Comparison of ENCODE assay signal across 13 cellular contexts in the genomic region with DNA sequence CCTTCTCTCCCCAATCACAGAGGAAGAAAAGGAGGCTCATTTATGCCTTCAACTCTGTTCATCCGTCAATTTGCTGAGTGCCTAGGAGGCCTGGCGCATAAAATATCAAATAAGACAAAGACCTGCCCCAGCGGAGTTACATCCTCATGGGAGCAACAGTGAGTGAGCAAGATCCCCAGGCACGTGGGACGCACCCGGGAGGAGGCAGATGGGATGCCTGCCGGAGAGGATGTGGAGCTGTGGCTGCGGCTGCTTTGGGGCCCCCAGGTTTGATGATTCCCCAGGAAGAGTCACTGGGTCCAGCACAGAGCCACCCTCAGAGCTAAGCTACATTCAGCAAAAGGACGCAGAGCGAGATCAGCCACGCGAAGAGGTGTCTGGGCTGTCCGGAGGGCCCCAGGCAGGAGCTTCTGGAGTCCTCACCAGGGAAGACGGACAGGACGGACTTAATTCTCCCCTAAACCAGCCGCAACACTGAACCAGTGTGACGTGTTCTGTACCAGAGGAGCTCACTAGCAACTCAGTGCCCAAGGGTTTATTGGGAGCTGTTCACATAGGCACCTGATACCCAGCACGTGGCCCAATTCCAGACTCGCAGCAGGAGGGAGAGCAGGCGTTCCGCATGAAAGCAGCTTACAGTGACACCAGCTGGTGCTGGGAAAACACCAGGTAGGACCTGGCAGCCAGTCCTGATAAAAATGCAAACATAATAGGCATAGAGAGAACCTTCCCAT. TPM values are rescaled to one million over a fixed set of nuclear protein-coding genes. Genes with fewer than 3 reads are reported as not detected.
DNase-seq lines count a peak whose midpoint lies in the region; ATAC-seq and TF ChIP-seq lines count a peak whose summit lies in the region.
"Had no signal": no experiment of that assay in that cellular context is flagged by ENCODE, and none has a peak within 500 bp of the region (broad histone marks: within the 10 kb centered on the region; RNA-seq: fewer than 3 reads in every experiment).

No MANE protein-coding gene starts in this region.

- H3K4me1 ChIP-seq in BLaER1 (peaks cover 52% of the 10 kb centered on the region), Caco-2 (no peaks in the 10 kb centered on the region)
- H3K4me1 ChIP-seq: SJCRH30 had no signal

- H3K9ac ChIP-seq in BLaER1, result no peak overlapping the region

- peaks cover 10% of the 10 kb centered on the region for H3K4me1 Mint-ChIP-seq in Caco-2 (ENCODE audit: low read depth, unreplicated experiment)
- peaks cover 4% of the 10 kb centered on the region for H3K4me1 Mint-ChIP-seq in activated CD4-positive, alpha-beta memory T cell treated with anti-CD3 and anti-CD28 coated beads, Interleukin-2, amount 10 ng/mL, durations not matched to agents 7 days and 5 days

- BruUV-seq in Caco-2 (replicated peaks; lab: Mats Ljungman, UMichigan), result no TSS peak

- H3K4me3 ChIP-seq in BLaER1, result no peak overlapping the region
- no peak overlapping the region for H3K4me3 ChIP-seq in Caco-2 (ENCODE audit: low read depth, low read length)
- H3K4me3 ChIP-seq: heart right ventricle, SJCRH30 had no signal

- H4K20me1 ChIP-seq in BLaER1, result no peaks in the 10 kb centered on the region

- no peak overlapping the region for H3K4me3 Mint-ChIP-seq in Caco-2 (ENCODE audit: unreplicated experiment)
- no peak overlapping the region for H3K4me3 Mint-ChIP-seq in activated CD4-positive, alpha-beta memory T cell treated with anti-CD3 and anti-CD28 coated beads, Interleukin-2, amount 10 ng/mL, durations not matched to agents 7 days and 5 days
- H3K4me3 Mint-ChIP-seq: central memory CD8-positive, alpha-beta T cell; neural crest cell had no signal

- H3K4me2 ChIP-seq in BLaER1, result peak overlapping the region; percentile 60

- no peak overlapping the region for H3K27ac Mint-ChIP-seq in Caco-2 (ENCODE audit: unreplicated experiment)
- no peak overlapping the region for H3K27ac Mint-ChIP-seq in activated CD4-positive, alpha-beta memory T cell treated with anti-CD3 and anti-CD28 coated beads, Interleukin-2, amount 10 ng/mL, durations not matched to agents 7 days and 5 days

- POLR2A ChIA-PET in Caco-2 (lab: Charles Lee), result no interaction called here
- POLR2A ChIA-PET in activated CD4-positive, alpha-beta memory T cell treated with anti-CD3 and anti-CD28 coated beads, Interleukin-2, amount 10 ng/mL, durations not matched to agents 7 days and 5 days (lab: Charles Lee), result interaction anchor here (0.5 to 1.1 kb wide), 2 partner anchors 26 to 31 kb away, joined by 3 read pairs; partner anchors contain the start of gene BANP

- no peak overlapping the region for H3K27ac ChIP-seq in BLaER1
- H3K27ac ChIP-seq: heart right ventricle, SJCRH30 had no signal

- intact Hi-C loops in Caco-2 (cut with micrococcal nuclease; ENCODE audit: unreplicated experiment), result no loop called here

- H3K9me3 ChIP-seq in BLaER1 (no peaks in the 10 kb centered on the region), Caco-2 (no peaks in the 10 kb centered on the region)
- H3K9me3 ChIP-seq: heart right ventricle, SJCRH30 had no signal

- H3K27me3 Mint-ChIP-seq in Caco-2 (ENCODE audit: insufficient read depth, unreplicated experiment), result no peaks in the 10 kb centered on the region
- H3K27me3 Mint-ChIP-seq in activated CD4-positive, alpha-beta memory T cell treated with anti-CD3 and anti-CD28 coated beads, Interleukin-2, amount 10 ng/mL, durations not matched to agents 7 days and 5 days, result peaks cover 24% of the 10 kb centered on the region

- CTCF ChIA-PET in Caco-2 (lab: Charles Lee), result interaction anchor here (0.9 to 1.0 kb wide), 2 partner anchors 25 to 76 kb away, joined by 4 to 7 read pairs; no protein-coding TSS in a partner anchor
- CTCF ChIA-PET in activated CD4-positive, alpha-beta memory T cell treated with anti-CD3 and anti-CD28 coated beads, Interleukin-2, amount 10 ng/mL, durations not matched to agents 7 days and 5 days (lab: Charles Lee), result no interaction called here

- TF ChIP-seq CTCF in LNCAP (IDR thresholded peaks at IDR 0.05) (peak; percentile 41; the same call in 1 of the 2 replicates), Caco-2 (IDR thresholded peaks at IDR 0.05; ENCODE audit: insufficient read depth in 1 of 2, low read depth in 1 of 2, low read length in 1 of 2, severe bottlenecking in 1 of 2, unreplicated experiment in 1 of 2) (no peak)

- peaks cover 33% of the 10 kb centered on the region for H3K27me3 ChIP-seq in BLaER1
- H3K27me3 ChIP-seq in Caco-2 (replicated peaks; ENCODE audit: control insufficient read depth, insufficient read depth, low read length), result no peaks in the 10 kb centered on the region

- H3K9me3 Mint-ChIP-seq in Caco-2 (ENCODE audit: unreplicated experiment), result no peaks in the 10 kb centered on the region
- no peaks in the 10 kb centered on the region for H3K9me3 Mint-ChIP-seq in activated CD4-positive, alpha-beta memory T cell treated with anti-CD3 and anti-CD28 coated beads, Interleukin-2, amount 10 ng/mL, durations not matched to agents 7 days and 5 days
- H3K9me3 Mint-ChIP-seq: central memory CD8-positive, alpha-beta T cell; neural crest cell had no signal

- no peaks in the 10 kb centered on the region for H3K36me3 Mint-ChIP-seq in Caco-2 (ENCODE audit: insufficient read depth, unreplicated experiment)
- no peaks in the 10 kb centered on the region for H3K36me3 Mint-ChIP-seq in activated CD4-positive, alpha-beta memory T cell treated with anti-CD3 and anti-CD28 coated beads, Interleukin-2, amount 10 ng/mL, durations not matched to agents 7 days and 5 days (ENCODE audit: low read depth)

- DNase-seq in NCI-H774 (lab: John Stamatoyannopoulos, UW) (peak; percentile 76), iPS-NIHi11 (ENCODE audit: low spot score) (peak; percentile 59), Caco-2 (no peak), UCSD-AML1 (lab: John Stamatoyannopoulos, UW; ENCODE audit: unreplicated experiment) (no peak)
- DNase-seq in activated CD4-positive, alpha-beta memory T cell treated with anti-CD3 and anti-CD28 coated beads, Interleukin-2, amount 10 ng/mL, durations not matched to agents 7 days and 5 days, result no peak
- DNase-seq: activated CD8-positive, alpha-beta memory T cell treated with anti-CD3 and anti-CD28 coated beads, Interleukin-2, amount 50 U/mL, for 4 hours; heart right ventricle had no signal

- no peak for ATAC-seq in GM19463 (IDR thresholded peaks at IDR 0.05; ENCODE audit: unreplicated experiment)

- no peaks in the 10 kb centered on the region for H3K36me3 ChIP-seq in BLaER1
- H3K36me3 ChIP-seq in Caco-2 (ENCODE audit: control insufficient read depth, insufficient read depth, low read length), result no peaks in the 10 kb centered on the region
- H3K36me3 ChIP-seq: heart right ventricle, SJCRH30 had no signal

RNA-seq across cellular contexts. Expression of gene CA5A, which starts 11.2 kb away (rescaled TPM):
- total RNA-seq in Caco-2 (2022), result 0.74 and 1.7 TPM in 2 replicates
- total RNA-seq in activated CD4-positive, alpha-beta memory T cell treated with anti-CD3 and anti-CD28 coated beads, Interleukin-2, amount 10 ng/mL, durations not matched to agents 7 days and 5 days, result not detected
- total RNA-seq: neural crest cell, SJCRH30 had no signal

RNA-seq across cellular contexts. Expression of gene BANP, which starts 26.1 kb away (rescaled TPM):
- total RNA-seq in Caco-2 (2022), result 44.4 and 50.6 TPM in 2 replicates
- total RNA-seq in activated CD4-positive, alpha-beta memory T cell treated with anti-CD3 and anti-CD28 coated beads, Interleukin-2, amount 10 ng/mL, durations not matched to agents 7 days and 5 days, result 10 to 100 TPM; 33.6 to 38.9 TPM

RNA-seq across cellular contexts. Expression of gene SLC7A5, which starts 55.8 kb away (rescaled TPM):
- 495 and 534 TPM in 2 replicates for total RNA-seq in Caco-2 (2022)
- total RNA-seq in activated CD4-positive, alpha-beta memory T cell treated with anti-CD3 and anti-CD28 coated beads, Interleukin-2, amount 10 ng/mL, durations not matched to agents 7 days and 5 days, result 100 to 1,000 TPM; 178 to 187 TPM

Comparison
In these comparisons a context has a peak if more than half of its experiments do, and no peak if none do; other contexts are left out.
1. DNase-seq: peak in NCI-H774 (single experiment) and iPS-NIHi11 (single experiment); none in Caco-2 (0 of 2), UCSD-AML1 (single experiment) and activated CD4-positive, alpha-beta memory T cell treated with anti-CD3 and anti-CD28 coated beads, Interleukin-2, amount 10 ng/mL, durations not matched to agents 7 days and 5 days (single experiment).